ENCODE assay signal across 1 cellular context in genomic region chr11:76206077-76206326, GRCh38.
TF ChIP-seq lines count a peak whose summit lies in the region.

No MANE protein-coding gene starts in this region.

TF ChIP-seq in SK-N-SH treated with all-trans-retinoic acid at 6 μM for 48 hours, 23 proteins besides CTCF, POLR2A, EP300 and RAD21 (continued from another document):
- TF ChIP-seq ZNF70 (CRISPR knock-in tag; IDR thresholded peaks at IDR 0.05) = no peak
- TF ChIP-seq, protein P1, sequence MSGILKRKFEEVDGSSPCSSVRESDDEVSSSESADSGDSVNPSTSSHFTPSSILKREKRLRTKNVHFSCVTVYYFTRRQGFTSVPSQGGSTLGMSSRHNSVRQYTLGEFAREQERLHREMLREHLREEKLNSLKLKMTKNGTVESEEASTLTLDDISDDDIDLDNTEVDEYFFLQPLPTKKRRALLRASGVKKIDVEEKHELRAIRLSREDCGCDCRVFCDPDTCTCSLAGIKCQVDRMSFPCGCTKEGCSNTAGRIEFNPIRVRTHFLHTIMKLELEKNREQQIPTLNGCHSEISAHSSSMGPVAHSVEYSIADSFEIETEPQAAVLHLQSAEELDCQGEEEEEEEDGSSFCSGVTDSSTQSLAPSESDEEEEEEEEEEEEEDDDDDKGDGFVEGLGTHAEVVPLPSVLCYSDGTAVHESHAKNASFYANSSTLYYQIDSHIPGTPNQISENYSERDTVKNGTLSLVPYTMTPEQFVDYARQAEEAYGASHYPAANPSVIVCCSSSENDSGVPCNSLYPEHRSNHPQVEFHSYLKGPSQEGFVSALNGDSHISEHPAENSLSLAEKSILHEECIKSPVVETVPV (CRISPR knock-in tag; IDR thresholded peaks at IDR 0.05) = no peak
